ENCODE assay signal across 11 cellular contexts in genomic region chr1:6491966-6492365, GRCh38. TPM values are rescaled to one million over a fixed set of nuclear protein-coding genes. Genes with fewer than 3 reads are reported as not detected.
DNase-seq lines count a peak whose midpoint lies in the region; ATAC-seq and TF ChIP-seq lines count a peak whose summit lies in the region.
"Had no signal": no experiment of that assay in that cellular context is flagged by ENCODE, and none has a peak within 500 bp of the region (broad histone marks: within the 10 kb centered on the region; RNA-seq: fewer than 3 reads in every experiment).

No MANE protein-coding gene starts in this region.

- TF ChIP-seq POLR2A in sigmoid colon (IDR thresholded peaks at IDR 0.05) = no peak

- POLR2A ChIA-PET in activated CD4-positive, alpha-beta memory T cell treated with anti-CD3 and anti-CD28 coated beads for 36 hours (lab: Charles Lee) = interaction anchor here (1.0 kb wide), 1 partner anchor 13 kb away, joined by 3 read pairs; no protein-coding TSS in a partner anchor

- WGBS in sigmoid colon, 2 donors = 83 to 85% methylated on average over 10 of the region's 10 CpGs

- no peaks in the 10 kb centered on the region for H3K36me3 Mint-ChIP-seq in activated CD4-positive, alpha-beta memory T cell treated with anti-CD3 and anti-CD28 coated beads for 36 hours
- H3K36me3 Mint-ChIP-seq in glutamatergic neuron (ENCODE audit: unreplicated experiment) (no peaks in the 10 kb centered on the region), type B pancreatic cell (no peaks in the 10 kb centered on the region)

- intact Hi-C loops in activated CD4-positive, alpha-beta memory T cell treated with anti-CD3 and anti-CD28 coated beads for 36 hours (cut with micrococcal nuclease) = loop anchor here (5.0 kb wide), 2 partner anchors 60 to 135 kb away; partner anchors contain the start of gene NOL9
- intact Hi-C loops in sigmoid colon (cut with DNase I) = no loop called here

- TF ChIP-seq EP300 in sigmoid colon (IDR thresholded peaks at IDR 0.05) = no peak

- peak overlapping the region; percentile 76 for H3K27ac Mint-ChIP-seq in activated CD4-positive, alpha-beta memory T cell treated with anti-CD3 and anti-CD28 coated beads for 36 hours
- H3K27ac Mint-ChIP-seq in glutamatergic neuron (ENCODE audit: unreplicated experiment) = no peak overlapping the region
- peak overlapping the region; percentile 81 for H3K27ac Mint-ChIP-seq in type B pancreatic cell

- TF ChIP-seq CTCF in glutamatergic neuron (IDR thresholded peaks at IDR 0.05; ENCODE audit: partially characterized antibody, unreplicated experiment) (no peak), type B pancreatic cell (conservative IDR thresholded peaks at IDR 0.05) (no peak), sigmoid colon (IDR thresholded peaks at IDR 0.05) (no peak)

- no peaks in the 10 kb centered on the region for H3K9me3 Mint-ChIP-seq in activated CD4-positive, alpha-beta memory T cell treated with anti-CD3 and anti-CD28 coated beads for 36 hours
- H3K9me3 Mint-ChIP-seq in glutamatergic neuron (ENCODE audit: unreplicated experiment) (peaks cover 1% of the 10 kb centered on the region), type B pancreatic cell (no peaks in the 10 kb centered on the region)

- CTCF ChIA-PET in activated CD4-positive, alpha-beta memory T cell treated with anti-CD3 and anti-CD28 coated beads for 36 hours (lab: Charles Lee) = interaction anchor here (0.6 to 2.5 kb wide), 5 partner anchors 7 to 154 kb away, joined by 3 to 9 read pairs (median 4); partner anchors contain the start of gene NOL9

- H3K27ac ChIP-seq in sigmoid colon = peak overlapping the region in 1 of 4 donors; percentile 76

- peaks cover 15% of the 10 kb centered on the region for H3K4me1 Mint-ChIP-seq in activated CD4-positive, alpha-beta memory T cell treated with anti-CD3 and anti-CD28 coated beads for 36 hours (ENCODE audit: low read depth)
- H3K4me1 Mint-ChIP-seq in glutamatergic neuron (ENCODE audit: low read depth, unreplicated experiment) (peaks cover 17% of the 10 kb centered on the region), type B pancreatic cell (ENCODE audit: unreplicated experiment) (peaks cover 26% of the 10 kb centered on the region)

- peaks cover 0 to 15% (median 0%) of the 10 kb centered on the region in 3 donors for H3K27me3 ChIP-seq in sigmoid colon

- H3K4me3 ChIP-seq in sigmoid colon = no peak overlapping the region

- H3K27me3 Mint-ChIP-seq in activated CD4-positive, alpha-beta memory T cell treated with anti-CD3 and anti-CD28 coated beads for 36 hours = no peaks in the 10 kb centered on the region
- H3K27me3 Mint-ChIP-seq in glutamatergic neuron (ENCODE audit: unreplicated experiment) (no peaks in the 10 kb centered on the region), type B pancreatic cell (no peaks in the 10 kb centered on the region)

- peak overlapping the region; percentile 74 for H3K4me3 Mint-ChIP-seq in activated CD4-positive, alpha-beta memory T cell treated with anti-CD3 and anti-CD28 coated beads for 36 hours
- H3K4me3 Mint-ChIP-seq in glutamatergic neuron (ENCODE audit: unreplicated experiment) (peak overlapping the region; percentile 78), type B pancreatic cell (peak overlapping the region; percentile 89)

- H3K36me3 ChIP-seq in sigmoid colon = no peaks in the 10 kb centered on the region

- H3K9me3 ChIP-seq in sigmoid colon = no peaks in the 10 kb centered on the region

- H3K4me1 ChIP-seq in sigmoid colon = peaks cover 0 to 29% (median 24%) of the 10 kb centered on the region in 4 donors

- ATAC-seq in GM21423 (IDR thresholded peaks at IDR 0.05; ENCODE audit: unreplicated experiment) = no peak

- peak; percentile 25 for DNase-seq in stimulated activated CD4-positive, alpha-beta T cell treated with anti-CD3 and anti-CD28 coated beads, Interleukin-1b, Interleukin-23, amount 100 ng/mL, for 48 hours
- DNase-seq in stimulated activated CD4-positive, alpha-beta T cell treated with anti-CD3 and anti-CD28 coated beads, Interleukin-4, amount 100 ng/mL, for 24 hours = no peak
- DNase-seq in activated CD4-positive, alpha-beta memory T cell treated with anti-CD3 and anti-CD28 coated beads for 36 hours = no peak
- DNase-seq in glutamatergic neuron (no peak), type B pancreatic cell (ENCODE audit: extremely low spot score, unreplicated experiment) (no peak), sigmoid colon (no peak)
- no peak for DNase-seq in effector CD8-positive, alpha-beta T cell (lab: John Stamatoyannopoulos, UW)
- DNase-seq: activated CD8-positive, alpha-beta memory T cell treated with anti-CD3 and anti-CD28 coated beads, Interleukin-2, amount 50 U/mL, for 4 hours; NCI-H1105 treated with DMSO at 0.1 percent for 48 hours; SHP77 treated with DMSO at 0.1 percent for 48 hours had no signal

RNA-seq across cellular contexts. Expression of gene PLEKHG5, which starts 0.5 kb away (rescaled TPM):
- total RNA-seq in activated CD4-positive, alpha-beta memory T cell treated with anti-CD3 and anti-CD28 coated beads for 36 hours = 1 to 10 TPM; 2.1 to 2.2 TPM
- total RNA-seq in glutamatergic neuron (ENCODE audit: unreplicated experiment) = 53.0 TPM
- 28.5 and 30.6 TPM in 2 replicates for total RNA-seq in type B pancreatic cell (ENCODE audit: low replicate concordance)
- 1 to 10 TPM; 2.5 to 7.5 (median 5.2) TPM for total RNA-seq in sigmoid colon
- polyA plus RNA-seq in sigmoid colon = 10 to 100 TPM in 1 of 3 donors, 1 to 10 TPM in 2; 4.2 to 18.8 (median 5.4) TPM

RNA-seq across cellular contexts. Expression of gene TNFRSF25, which starts 26.0 kb away (rescaled TPM):
- 10 to 100 TPM; 90.0 to 97.4 TPM for total RNA-seq in activated CD4-positive, alpha-beta memory T cell treated with anti-CD3 and anti-CD28 coated beads for 36 hours
- total RNA-seq in glutamatergic neuron (ENCODE audit: unreplicated experiment) (47.5 TPM), type B pancreatic cell (ENCODE audit: low replicate concordance) (27.0 and 29.4 TPM in 2 replicates), sigmoid colon (10 to 100 TPM in 1 of 4 donors, 1 to 10 TPM in 3; 2.5 to 11.6 (median 5.5) TPM)
- 10 to 100 TPM in 1 of 3 donors, 1 to 10 TPM in 2; 3.5 to 65.9 (median 7.8) TPM for polyA plus RNA-seq in sigmoid colon
